23 cellular contexts compared by ENCODE assay signal in genomic region chr16:81251871-81252270, GRCh38. TPM values are rescaled to one million over a fixed set of nuclear protein-coding genes. Genes with fewer than 3 reads are reported as not detected.
DNase-seq lines count a peak whose midpoint lies in the region; ATAC-seq and TF ChIP-seq lines count a peak whose summit lies in the region.
"Had no signal": no experiment of that assay in that cellular context is flagged by ENCODE, and none has a peak within 500 bp of the region (broad histone marks: within the 10 kb centered on the region; RNA-seq: fewer than 3 reads in every experiment).

No MANE protein-coding gene starts in this region.

- H3K27ac ChIP-seq in rectal smooth muscle tissue (ENCODE audit: low read depth, low read length), result peak overlapping the region; percentile 53
- H3K27ac ChIP-seq: gastrocnemius medialis, vagina had no signal

- no peaks in the 10 kb centered on the region for H3K36me3 ChIP-seq in BJ (ENCODE audit: control insufficient read depth, insufficient read depth, low read length)
- no peaks in the 10 kb centered on the region for H3K36me3 ChIP-seq in rectal smooth muscle tissue (ENCODE audit: control insufficient read depth, insufficient read depth, low read length)
- H3K36me3 ChIP-seq: gastrocnemius medialis, vagina had no signal

- ATAC-seq in HG02884 (IDR thresholded peaks at IDR 0.05; ENCODE audit: unreplicated experiment) (no peak), HG02798 (IDR thresholded peaks at IDR 0.05; ENCODE audit: poor library complexity, unreplicated experiment) (no peak), GM21526 (IDR thresholded peaks at IDR 0.05; ENCODE audit: low FRiP score, unreplicated experiment) (no peak)
- ATAC-seq: activated CD8-positive, alpha-beta memory T cell treated with anti-CD3 and anti-CD28 coated beads, Interleukin-2, amount 10 ng/mL, durations not matched to agents 7 days and 5 days; gastrocnemius medialis; stimulated activated naive CD8-positive, alpha-beta T cell treated with anti-CD3 and anti-CD28 coated beads, Interleukin-15, amount 100 ng/mL, for 72 hours had no signal

- CTCF ChIA-PET in BJ (lab: Yijun Ruan, JAX), result interaction anchor here (4.2 kb wide), 1 partner anchor 9 kb away, joined by 19 read pairs; no protein-coding TSS in a partner anchor

- no peak overlapping the region for H3K4me3 ChIP-seq in BJ (ENCODE audit: low read depth, low read length)
- no peak overlapping the region for H3K4me3 ChIP-seq in rectal smooth muscle tissue (ENCODE audit: low read length)
- H3K4me3 ChIP-seq: gastrocnemius medialis, vagina had no signal

- no peaks in the 10 kb centered on the region for H3K4me1 ChIP-seq in rectal smooth muscle tissue (ENCODE audit: control insufficient read depth, insufficient read depth, low read length)
- H3K4me1 ChIP-seq: gastrocnemius medialis, vagina had no signal

- no peak overlapping the region for H3K9ac ChIP-seq in rectal smooth muscle tissue (ENCODE audit: low read length)

- no peak for TF ChIP-seq CTCF in BJ (IDR thresholded peaks at IDR 0.05; ENCODE audit: insufficient read depth, low read depth, low read length)

- POLR2A ChIA-PET in BJ (lab: Charles Lee), result no interaction called here

- H3K27me3 ChIP-seq in BJ (ENCODE audit: control insufficient read depth, insufficient read depth, low read length), result no peaks in the 10 kb centered on the region; the same call in 1 of the 2 replicates
- H3K27me3 ChIP-seq in rectal smooth muscle tissue (ENCODE audit: control insufficient read depth, insufficient read depth, low read length), result no peaks in the 10 kb centered on the region
- H3K27me3 ChIP-seq: gastrocnemius medialis, vagina had no signal

- DNase-seq in BJ (ENCODE audit: low read depth) (peak; percentile 50), NCI-H226 (peak; percentile 21), glomerular visceral epithelial cell (ENCODE audit: extremely low spot score) (peak; percentile 2), NK-92 (lab: John Stamatoyannopoulos, UW; ENCODE audit: unreplicated experiment) (no peak)
- DNase-seq: activated CD4-positive, alpha-beta T cell treated with anti-CD3 and anti-CD28 coated beads for 1 hour; activated CD8-positive, alpha-beta memory T cell treated with anti-CD3 and anti-CD28 coated beads, Interleukin-2, amount 10 ng/mL, durations not matched to agents 7 days and 5 days; activated gamma-delta T cell treated with Interleukin-2 at 50 U/mL for 16 hours; anterior cingulate cortex; Calu3; gastrocnemius medialis; GDM1; NCI-H1930; NCI-H510A treated with DMSO at 0.1 percent for 48 hours; nephron progenitor cell; stimulated activated naive CD8-positive, alpha-beta T cell treated with anti-CD3 and anti-CD28 coated beads, Interleukin-15, amount 100 ng/mL, for 72 hours; T-helper 9 cell had no signal

RNA-seq across cellular contexts. Expression of gene BCO1, which starts 13.4 kb away (rescaled TPM):
- polyA plus RNA-seq in BJ (2011; rRNA removed), result not detected in 2 replicates
- not detected in 2 replicates for polyA minus RNA-seq in BJ (2011; rRNA and poly(A)+ RNA removed)
- polyA plus RNA-seq: endothelial cell of umbilical vein, IgD-negative memory B cell had no signal
